Comparison of ENCODE assay signal across 20 cellular contexts in genomic region chr4:14967982-14968381, GRCh38.
"Had no signal": no experiment of that assay in that cellular context is flagged by ENCODE, and none has a peak within 500 bp of the region (broad histone marks: within the 10 kb centered on the region; RNA-seq: fewer than 3 reads in every experiment).

No MANE protein-coding gene starts in this region.

- DNase-seq: activated B cell treated with CpG ODN at 0.5 μM for 24 hours; activated CD4-positive, alpha-beta T cell treated with anti-CD3 and anti-CD28 coated beads for 1 hour; activated CD4-positive, alpha-beta T cell treated with anti-CD3 and anti-CD28 coated beads, Interleukin-2, amount 10 ng/mL, durations not matched to agents 24 days and 14 days; activated CD4-positive, alpha-beta T cell treated with anti-CD3 and anti-CD28 coated beads, Interleukin-2, amount 50 U/mL, for 48 hours; activated CD8-positive, alpha-beta memory T cell treated with anti-CD3 and anti-CD28 coated beads, Interleukin-2, amount 10 ng/mL, durations not matched to agents 7 days and 5 days; activated effector memory CD4-positive, alpha-beta T cell treated with Interleukin-2 at 50 U/mL for 16 hours; activated naive CD4-positive, alpha-beta T cell; activated T-cell treated with anti-CD3 and anti-CD28 coated beads, Interleukin-2, amount 50 U/mL, for 24 hours; aorta; central memory CD4-positive, alpha-beta T cell; NCI-H1092; NCI-H1417; NCI-H1930; NCI-H2171; NCI-H226; NCI-H526; NCI-H82; SIG-M5; T-helper 17 cell; T-helper 9 cell had no signal

- ATAC-seq: activated CD8-positive, alpha-beta memory T cell treated with anti-CD3 and anti-CD28 coated beads, Interleukin-2, amount 10 ng/mL, durations not matched to agents 7 days and 5 days; T-helper 17 cell had no signal
